In genomic region chr5:10645671-10646070, GRCh38 we compare ENCODE assay signal across 20 cellular contexts.
DNase-seq lines count a peak whose midpoint lies in the region; ATAC-seq, FAIRE-seq and TF ChIP-seq lines count a peak whose summit lies in the region.
"Had no signal": no experiment of that assay in that cellular context is flagged by ENCODE, and none has a peak within 500 bp of the region (broad histone marks: within the 10 kb centered on the region; RNA-seq: fewer than 3 reads in every experiment).

No MANE protein-coding gene starts in this region.

- H3K4me1 ChIP-seq in small intestine (ENCODE audit: control insufficient read depth in 2 of 2, insufficient read depth in 1 of 2, low read depth in 1 of 2, low read length in 1 of 2) = no peaks in the 10 kb centered on the region
- H3K4me1 ChIP-seq in tibial artery = no peaks in the 10 kb centered on the region
- H3K4me1 ChIP-seq: Caco-2, SJSA1 had no signal

- H3K9me3 ChIP-seq in small intestine (ENCODE audit: control insufficient read depth, low read depth) (no peaks in the 10 kb centered on the region), tibial artery (no peaks in the 10 kb centered on the region)
- no peaks in the 10 kb centered on the region for H3K9me3 ChIP-seq in CD4-positive, alpha-beta T cell (ENCODE audit: control insufficient read depth, low read length)
- H3K9me3 ChIP-seq: Caco-2, MG63, SJSA1 had no signal

- peak; percentile 12 for DNase-seq in natural killer cell treated with Interleukin-12 subunit alpha and Interleukin-12 subunit beta and Interleukin-15 and Interleukin-18, amount 100 ng/mL, for 72 hours (ENCODE audit: low spot score)
- no peak for DNase-seq in natural killer cell
- DNase-seq in memory B cell (ENCODE audit: low spot score in 2 of 2) = no peak
- DNase-seq in small intestine = no peak
- no peak for DNase-seq in CD4-positive, alpha-beta T cell
- no peak for DNase-seq in tibial artery
- DNase-seq: ACHN; Caco-2; GM23248; KG1; MG63; NCI-H1092 treated with DMSO at 0.1 percent for 48 hours; NCI-H1694; NCI-H2107; NCI-H226; NCI-H526 treated with DMSO at 0.1 percent for 48 hours; NK-92 treated with Interleukin-12 subunit alpha and Interleukin-12 subunit beta, amount 100 ng/mL, for 24 hours; PC-3 had no signal

- POLR2A ChIA-PET in CD4-positive, alpha-beta T cell (lab: Charles Lee) = no interaction called here

- H3K27me3 ChIP-seq in small intestine (ENCODE audit: control insufficient read depth in 2 of 2, insufficient read depth in 2 of 2, low read length in 2 of 2) (peaks cover 0 to 4% of the 10 kb centered on the region in 2 donors), tibial artery (peaks cover 0 to 7% of the 10 kb centered on the region in 2 donors)
- no peaks in the 10 kb centered on the region for H3K27me3 ChIP-seq in CD4-positive, alpha-beta T cell (ENCODE audit: control insufficient read depth, insufficient read depth, low read length)
- H3K27me3 ChIP-seq: MG63, SJSA1 had no signal

- peaks cover 0 to 2% of the 10 kb centered on the region in 2 donors for H3K27me3 Mint-ChIP-seq in natural killer cell treated with Interleukin-12 subunit alpha and Interleukin-12 subunit beta and Interleukin-15 and Interleukin-18, amount 100 ng/mL, for 72 hours
- no peaks in the 10 kb centered on the region for H3K27me3 Mint-ChIP-seq in natural killer cell (ENCODE audit: low read depth in 2 of 2)
- no peaks in the 10 kb centered on the region for H3K27me3 Mint-ChIP-seq in memory B cell
- peaks cover 4% of the 10 kb centered on the region for H3K27me3 Mint-ChIP-seq in CD4-positive, alpha-beta T cell

- intact Hi-C loops in natural killer cell (cut with micrococcal nuclease) (no loop called here), tibial artery (cut with DNase I; ENCODE audit: low total_unique reads) (no loop called here)
- intact Hi-C loops in CD4-positive, alpha-beta T cell (cut with DNase I, micrococcal nuclease) = no loop called here

- CTCF ChIA-PET in CD4-positive, alpha-beta T cell (lab: Charles Lee) = no interaction called here

- H3K36me3 Mint-ChIP-seq in natural killer cell treated with Interleukin-12 subunit alpha and Interleukin-12 subunit beta and Interleukin-15 and Interleukin-18, amount 100 ng/mL, for 72 hours = no peaks in the 10 kb centered on the region
- H3K36me3 Mint-ChIP-seq in natural killer cell (no peaks in the 10 kb centered on the region), memory B cell (peaks cover 15% of the 10 kb centered on the region)
- H3K36me3 Mint-ChIP-seq in CD4-positive, alpha-beta T cell (ENCODE audit: low read depth) = no peaks in the 10 kb centered on the region

- no peak for TF ChIP-seq CTCF in natural killer cell (IDR thresholded peaks at IDR 0.05)
- no peak for TF ChIP-seq CTCF in CD4-positive, alpha-beta T cell (IDR thresholded peaks at IDR 0.05)
- TF ChIP-seq CTCF in tibial artery (IDR thresholded peaks at IDR 0.05) = no peak

- H3K27ac ChIP-seq in small intestine (ENCODE audit: low read depth in 1 of 2, low read length in 1 of 2) (no peak overlapping the region), tibial artery (no peak overlapping the region)
- no peak overlapping the region for H3K27ac ChIP-seq in CD4-positive, alpha-beta T cell (ENCODE audit: low read depth, low read length)
- H3K27ac ChIP-seq: GM23248, SJSA1 had no signal

- H3K4me3 ChIP-seq in small intestine (ENCODE audit: low read depth in 1 of 2, low read length in 2 of 2) = no peak overlapping the region
- no peak overlapping the region for H3K4me3 ChIP-seq in tibial artery
- H3K4me3 ChIP-seq: GM23248, MG63, SJSA1 had no signal

- peak in 1 of 2 donors; percentile 56 for ATAC-seq in natural killer cell treated with Interleukin-12 subunit alpha and Interleukin-12 subunit beta and Interleukin-15 and Interleukin-18, amount 100 ng/mL, for 72 hours
- ATAC-seq in natural killer cell (no peak), GM19463 (IDR thresholded peaks at IDR 0.05; ENCODE audit: unreplicated experiment) (peak; percentile 5), memory B cell (ENCODE audit: low read depth) (no peak)
- ATAC-seq in CD4-positive, alpha-beta T cell (ENCODE audit: poor library complexity) = no peak
- ATAC-seq: PC-3 had no signal

- H3K4me1 Mint-ChIP-seq in natural killer cell treated with Interleukin-12 subunit alpha and Interleukin-12 subunit beta and Interleukin-15 and Interleukin-18, amount 100 ng/mL, for 72 hours (ENCODE audit: low read depth in 2 of 2) = peaks cover 19 to 20% of the 10 kb centered on the region in 2 donors
- peaks cover 9 to 20% of the 10 kb centered on the region in 2 donors for H3K4me1 Mint-ChIP-seq in natural killer cell
- H3K4me1 Mint-ChIP-seq in memory B cell = peaks cover 25% of the 10 kb centered on the region
- H3K4me1 Mint-ChIP-seq in CD4-positive, alpha-beta T cell (ENCODE audit: low read depth) = no peaks in the 10 kb centered on the region

- no peak for FAIRE-seq in small intestine (lab: Jason Lieb, UNC)

- H3K27ac Mint-ChIP-seq in natural killer cell treated with Interleukin-12 subunit alpha and Interleukin-12 subunit beta and Interleukin-15 and Interleukin-18, amount 100 ng/mL, for 72 hours = no peak overlapping the region
- peak overlapping the region in 1 of 2 donors; percentile 48 for H3K27ac Mint-ChIP-seq in natural killer cell
- H3K27ac Mint-ChIP-seq in memory B cell = peak overlapping the region; percentile 59
- H3K27ac Mint-ChIP-seq in CD4-positive, alpha-beta T cell = no peak overlapping the region

- no peaks in the 10 kb centered on the region for H3K36me3 ChIP-seq in small intestine (ENCODE audit: control insufficient read depth in 2 of 2, insufficient read depth in 2 of 2, low read length in 2 of 2)
- H3K36me3 ChIP-seq in tibial artery = peaks cover 0 to 7% (median 0%) of the 10 kb centered on the region in 3 donors

- no peaks in the 10 kb centered on the region for H3K9me3 Mint-ChIP-seq in natural killer cell treated with Interleukin-12 subunit alpha and Interleukin-12 subunit beta and Interleukin-15 and Interleukin-18, amount 100 ng/mL, for 72 hours
- H3K9me3 Mint-ChIP-seq in natural killer cell (no peaks in the 10 kb centered on the region), memory B cell (no peaks in the 10 kb centered on the region)
- no peaks in the 10 kb centered on the region for H3K9me3 Mint-ChIP-seq in CD4-positive, alpha-beta T cell

- H3K4me3 Mint-ChIP-seq in natural killer cell treated with Interleukin-12 subunit alpha and Interleukin-12 subunit beta and Interleukin-15 and Interleukin-18, amount 100 ng/mL, for 72 hours = no peak overlapping the region
- H3K4me3 Mint-ChIP-seq in natural killer cell (no peak overlapping the region), memory B cell (no peak overlapping the region)
- no peak overlapping the region for H3K4me3 Mint-ChIP-seq in CD4-positive, alpha-beta T cell

- WGBS in small intestine, 3 donors = 71 to 78% (median 72%) methylated on average over 6 of the region's 6 CpGs
